Comparison of ENCODE assay signal across 2 cellular contexts in the genomic region with DNA sequence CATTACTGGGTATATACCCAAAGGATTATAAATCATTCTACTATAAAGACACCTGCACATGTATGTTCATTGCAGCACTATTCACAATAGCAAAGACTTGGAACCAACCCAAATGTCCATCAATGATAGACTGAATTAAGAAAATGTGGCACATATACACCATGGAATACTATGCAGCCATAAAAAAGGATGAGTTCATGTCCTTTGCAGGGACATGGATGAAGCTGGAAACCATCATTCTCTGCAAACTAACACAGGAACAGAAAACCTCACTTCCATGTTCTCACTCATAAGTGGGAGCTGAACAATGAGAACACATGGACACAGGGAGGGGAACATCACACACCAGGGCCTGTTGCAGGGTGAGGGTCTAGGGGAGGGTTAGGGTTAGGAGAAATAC. TPM values are rescaled to one million over a fixed set of nuclear protein-coding genes. Genes with fewer than 3 reads are reported as not detected.
"Had no signal": no experiment of that assay in that cellular context is flagged by ENCODE, and none has a peak within 500 bp of the region (broad histone marks: within the 10 kb centered on the region; RNA-seq: fewer than 3 reads in every experiment).

No MANE protein-coding gene starts in this region.

RNA-seq across cellular contexts. Expression of gene PLEKHG4B, which starts 56.4 kb away (rescaled TPM):
- total RNA-seq: MCF 10A, NCI-H460 had no signal
